Comparison of ENCODE assay signal across 1 cellular context in genomic region chr3:9884555-9885165, GRCh38.
TF ChIP-seq lines count a peak whose summit lies in the region.

No MANE protein-coding gene starts in this region.

TF ChIP-seq in A549, 52 proteins besides CTCF, POLR2A, EP300 and RAD21:
- no peak for TF ChIP-seq NPAS2 (CRISPR knock-in tag; IDR thresholded peaks at IDR 0.05; ENCODE audit: borderline replicate concordance)
- peak in 1 of 2 experiments; percentile 62; a peak in 1 of 5 replicates for TF ChIP-seq JUN (IDR thresholded peaks at IDR 0.05)
- peak; percentile 81; the same call in 1 of the 2 replicates for TF ChIP-seq GATA3 (IDR thresholded peaks at IDR 0.05; ENCODE audit: borderline replicate concordance)
- peak; percentile 48; the same call in 1 of the 2 replicates for TF ChIP-seq E2F6 (IDR thresholded peaks at IDR 0.05; ENCODE audit: borderline replicate concordance, low read depth)
- no peak for TF ChIP-seq CBX8 (IDR thresholded peaks at IDR 0.05)
- TF ChIP-seq JUNB (IDR thresholded peaks at IDR 0.05): peak; percentile 43; the same call in 1 of the 2 replicates
- no peak for TF ChIP-seq HOXB5 (CRISPR knock-in tag; IDR thresholded peaks at IDR 0.05)
- TF ChIP-seq CHD2 (IDR thresholded peaks at IDR 0.05; ENCODE audit: low read length, partially characterized antibody): no peak
- TF ChIP-seq ZFP36 (IDR thresholded peaks at IDR 0.05; ENCODE audit: borderline replicate concordance, partially characterized antibody): no peak
- no peak for TF ChIP-seq HOXB13 (CRISPR knock-in tag; IDR thresholded peaks at IDR 0.05; ENCODE audit: low read depth)
- peak in 1 of 2 experiments; percentile 53; a peak in 2 of 4 replicates for TF ChIP-seq CEBPB (IDR thresholded peaks at IDR 0.05)
- TF ChIP-seq FOSL2 (IDR thresholded peaks at IDR 0.05): peak; percentile 86
- TF ChIP-seq FOSL2 (CRISPR knock-in tag; IDR thresholded peaks at IDR 0.05): peak; percentile 94
- TF ChIP-seq RNF2 (IDR thresholded peaks at IDR 0.05; ENCODE audit: borderline replicate concordance, low read depth): no peak
- peak; percentile 67 for TF ChIP-seq MAX (IDR thresholded peaks at IDR 0.05)
- TF ChIP-seq ZSCAN20 (CRISPR knock-in tag; IDR thresholded peaks at IDR 0.05): 0 out of 2 replicates have a peak, but pooled peaks have one; percentile 34
- no peak for TF ChIP-seq SMC3 (IDR thresholded peaks at IDR 0.05)
- no peak for TF ChIP-seq HES2 (IDR thresholded peaks at IDR 0.05)
- no peak for TF ChIP-seq NR3C1 (IDR thresholded peaks at IDR 0.05)
- no peak for TF ChIP-seq POLR2AphosphoS2 (conservative IDR thresholded peaks at IDR 0.05; ENCODE audit: low read length)
